In genomic region chr1:245475961-245476522, GRCh38 we compare ENCODE assay signal across 25 cellular contexts.
"Had no signal": no experiment of that assay in that cellular context is flagged by ENCODE, and none has a peak within 500 bp of the region (broad histone marks: within the 10 kb centered on the region; RNA-seq: fewer than 3 reads in every experiment).

No MANE protein-coding gene starts in this region.

- H3K27me3 Mint-ChIP-seq: stimulated activated naive CD8-positive, alpha-beta T cell treated with anti-CD3 and anti-CD28 coated beads, Interleukin-15, amount 100 ng/mL, for 72 hours had no signal

- H3K9me3 ChIP-seq: ascending aorta, esophagus muscularis mucosa, mucosa of descending colon, psoas muscle, suprapubic skin had no signal

- DNase-seq: activated CD4-positive, alpha-beta T cell treated with anti-CD3 and anti-CD28 coated beads for 1 hour; activated CD8-positive, alpha-beta memory T cell treated with anti-CD3 and anti-CD28 coated beads for 24 hours; activated CD8-positive, alpha-beta memory T cell treated with anti-CD3 and anti-CD28 coated beads, Interleukin-2, amount 50 U/mL, for 48 hours; activated effector memory CD4-positive, alpha-beta T cell treated with Interleukin-2 at 50 U/mL for 16 hours; activated naive CD4-positive, alpha-beta T cell treated with anti-CD3 and anti-CD28 coated beads, Interleukin-2, amount 10 ng/mL, durations not matched to agents 7 days and 5 days; activated naive CD8-positive, alpha-beta T cell treated with anti-CD3 and anti-CD28 coated beads, Interleukin-2, amount 50 U/mL, for 24 hours; activated T-cell treated with anti-CD3 and anti-CD28 coated beads, Interleukin-2, amount 50 U/mL, for 48 hours; cerebellar nuclear complex; cortex of kidney; immature natural killer cell; left ventricle myocardium superior; mucosa of descending colon; naive B cell; psoas muscle; right cardiac atrium; small intestine; stimulated activated CD4-positive, alpha-beta T cell treated with anti-CD3 and anti-CD28 coated beads, Interleukin-4, amount 100 ng/mL, for 1 hour; stimulated activated naive CD8-positive, alpha-beta T cell treated with anti-CD3 and anti-CD28 coated beads, Interleukin-15, amount 100 ng/mL, for 72 hours; T-helper 2 cell; WERI-Rb-1 had no signal

- H3K27ac Mint-ChIP-seq: activated naive CD4-positive, alpha-beta T cell treated with anti-CD3 and anti-CD28 coated beads, Interleukin-2, amount 10 ng/mL, durations not matched to agents 7 days and 5 days; activated naive CD8-positive, alpha-beta T cell treated with anti-CD3 and anti-CD28 coated beads, Interleukin-2, amount 50 U/mL, for 24 hours; immature natural killer cell; memory B cell; naive B cell; stimulated activated naive CD8-positive, alpha-beta T cell treated with anti-CD3 and anti-CD28 coated beads, Interleukin-15, amount 100 ng/mL, for 72 hours had no signal

- H3K4me1 Mint-ChIP-seq: activated naive CD4-positive, alpha-beta T cell treated with anti-CD3 and anti-CD28 coated beads, Interleukin-2, amount 10 ng/mL, durations not matched to agents 7 days and 5 days; activated naive CD8-positive, alpha-beta T cell treated with anti-CD3 and anti-CD28 coated beads, Interleukin-2, amount 50 U/mL, for 24 hours; immature natural killer cell; memory B cell; naive B cell; stimulated activated naive CD8-positive, alpha-beta T cell treated with anti-CD3 and anti-CD28 coated beads, Interleukin-15, amount 100 ng/mL, for 72 hours had no signal

- H3K4me3 Mint-ChIP-seq: activated naive CD4-positive, alpha-beta T cell treated with anti-CD3 and anti-CD28 coated beads, Interleukin-2, amount 10 ng/mL, durations not matched to agents 7 days and 5 days; activated naive CD8-positive, alpha-beta T cell treated with anti-CD3 and anti-CD28 coated beads, Interleukin-2, amount 50 U/mL, for 24 hours; immature natural killer cell; memory B cell; naive B cell; neural crest cell; stimulated activated naive CD8-positive, alpha-beta T cell treated with anti-CD3 and anti-CD28 coated beads, Interleukin-15, amount 100 ng/mL, for 72 hours had no signal

- ATAC-seq: activated naive CD8-positive, alpha-beta T cell treated with anti-CD3 and anti-CD28 coated beads, Interleukin-2, amount 50 U/mL, for 24 hours; left ventricle myocardium superior; mucosa of descending colon; psoas muscle; right cardiac atrium; stimulated activated naive CD8-positive, alpha-beta T cell treated with anti-CD3 and anti-CD28 coated beads, Interleukin-15, amount 100 ng/mL, for 72 hours had no signal

- H3K27me3 ChIP-seq: ascending aorta, esophagus muscularis mucosa, suprapubic skin had no signal

- H3K9me3 Mint-ChIP-seq: immature natural killer cell; neural crest cell; stimulated activated naive CD8-positive, alpha-beta T cell treated with anti-CD3 and anti-CD28 coated beads, Interleukin-15, amount 100 ng/mL, for 72 hours had no signal

- H3K36me3 ChIP-seq: ascending aorta, esophagus muscularis mucosa, suprapubic skin, WERI-Rb-1 had no signal

- H3K4me3 ChIP-seq: ascending aorta, esophagus muscularis mucosa, mucosa of descending colon, psoas muscle, suprapubic skin had no signal

- H3K27ac ChIP-seq: ascending aorta, esophagus muscularis mucosa, psoas muscle, suprapubic skin, WERI-Rb-1 had no signal

- H3K36me3 Mint-ChIP-seq: activated naive CD4-positive, alpha-beta T cell treated with anti-CD3 and anti-CD28 coated beads, Interleukin-2, amount 10 ng/mL, durations not matched to agents 7 days and 5 days; memory B cell; naive B cell had no signal

- H3K4me1 ChIP-seq: ascending aorta, psoas muscle, suprapubic skin had no signal
